ENCODE assay signal across 34 cellular contexts in the genomic region with DNA sequence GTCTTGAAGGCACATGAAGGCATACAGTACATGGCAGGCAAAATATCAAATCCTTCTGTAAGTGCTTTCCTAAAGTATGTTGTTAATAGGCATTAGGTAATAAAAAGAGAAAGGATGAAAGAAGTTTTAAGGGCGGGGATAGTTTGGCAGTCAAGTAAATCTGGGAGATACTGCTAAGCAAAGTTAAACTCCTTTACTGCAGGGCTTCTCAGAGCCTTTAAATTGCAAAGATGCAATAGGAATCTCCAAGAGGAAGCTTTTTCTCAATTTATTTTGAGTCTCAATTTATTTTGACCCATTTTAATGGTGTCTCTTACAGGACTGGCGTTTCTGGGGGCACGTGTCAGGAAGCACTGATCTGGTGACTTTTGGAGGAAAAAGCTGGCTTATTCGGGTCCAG.
"Had no signal": no experiment of that assay in that cellular context is flagged by ENCODE, and none has a peak within 500 bp of the region (broad histone marks: within the 10 kb centered on the region; RNA-seq: fewer than 3 reads in every experiment).

No MANE protein-coding gene starts in this region.

- H3K27ac Mint-ChIP-seq: activated CD4-positive, alpha-beta memory T cell treated with anti-CD3 and anti-CD28 coated beads for 36 hours; activated CD4-positive, alpha-beta T cell treated with anti-CD3 and anti-CD28 coated beads for 36 hours; activated CD4-positive, alpha-beta T cell treated with anti-CD3 and anti-CD28 coated beads, Interleukin-2, amount 10 ng/mL, durations not matched to agents 7 days and 5 days; activated CD8-positive, alpha-beta memory T cell treated with anti-CD3 and anti-CD28 coated beads, Interleukin-2, amount 10 ng/mL, durations not matched to agents 7 days and 5 days; activated CD8-positive, alpha-beta T cell treated with anti-CD3 and anti-CD28 coated beads for 36 hours; activated naive CD4-positive, alpha-beta T cell treated with anti-CD3 and anti-CD28 coated beads, Interleukin-2, amount 50 U/mL, for 72 hours; activated naive CD8-positive, alpha-beta T cell treated with anti-CD3 and anti-CD28 coated beads for 36 hours; activated T-cell treated with anti-CD3 and anti-CD28 coated beads, Interleukin-2, amount 50 U/mL, for 24 hours; activated T-helper 2 cell treated with anti-CD3 and anti-CD28 coated beads, Interferon-gamma antibody, Interleukin-2, Interleukin-4, amounts not matched to agents 10 μg/mL and 5 μg/mL and 100 μg/mL, durations not matched to agents 14 hours and 24 hours and 36 hours; T-helper 1 cell treated with Interleukin-12 subunit alpha and Interleukin-12 subunit beta and Interleukin-4 antibody, amounts not matched to agents 30 μg/mL and 1 μg/mL, for 36 hours; T-helper 2 cell treated with Interferon-gamma antibody and Interleukin-4, amounts not matched to agents 5 μg/mL and 100 μg/mL, for 36 hours had no signal

- FAIRE-seq: astrocyte, colon, TTC549 had no signal

- H3K4me3 Mint-ChIP-seq: activated CD4-positive, alpha-beta memory T cell treated with anti-CD3 and anti-CD28 coated beads for 36 hours; activated CD4-positive, alpha-beta T cell treated with anti-CD3 and anti-CD28 coated beads for 36 hours; activated CD4-positive, alpha-beta T cell treated with anti-CD3 and anti-CD28 coated beads, Interleukin-2, amount 10 ng/mL, durations not matched to agents 7 days and 5 days; activated CD8-positive, alpha-beta memory T cell treated with anti-CD3 and anti-CD28 coated beads, Interleukin-2, amount 10 ng/mL, durations not matched to agents 7 days and 5 days; activated CD8-positive, alpha-beta T cell treated with anti-CD3 and anti-CD28 coated beads for 36 hours; activated naive CD8-positive, alpha-beta T cell treated with anti-CD3 and anti-CD28 coated beads for 36 hours; activated T-cell treated with anti-CD3 and anti-CD28 coated beads, Interleukin-2, amount 50 U/mL, for 24 hours; T-helper 1 cell treated with Interleukin-12 subunit alpha and Interleukin-12 subunit beta and Interleukin-4 antibody, amounts not matched to agents 30 μg/mL and 1 μg/mL, for 36 hours; T-helper 2 cell treated with Interferon-gamma antibody and Interleukin-4, amounts not matched to agents 5 μg/mL and 100 μg/mL, for 36 hours had no signal

- DNase-seq: activated CD4-positive, alpha-beta memory T cell treated with anti-CD3 and anti-CD28 coated beads for 36 hours; activated CD4-positive, alpha-beta T cell treated with anti-CD3 and anti-CD28 coated beads for 1 hour; activated CD4-positive, alpha-beta T cell treated with anti-CD3 and anti-CD28 coated beads for 36 hours; activated CD4-positive, alpha-beta T cell treated with anti-CD3 and anti-CD28 coated beads for 48 hours; activated CD4-positive, alpha-beta T cell treated with anti-CD3 and anti-CD28 coated beads, Interleukin-2, amount 10 ng/mL, durations not matched to agents 7 days and 5 days; activated CD4-positive, CD25-positive, alpha-beta regulatory T cell; activated CD8-positive, alpha-beta memory T cell treated with anti-CD3 and anti-CD28 coated beads, Interleukin-2, amount 10 ng/mL, durations not matched to agents 7 days and 5 days; activated CD8-positive, alpha-beta memory T cell treated with anti-CD3 and anti-CD28 coated beads, Interleukin-2, amount 50 U/mL, for 48 hours; activated CD8-positive, alpha-beta T cell treated with anti-CD3 and anti-CD28 coated beads for 36 hours; activated effector memory CD4-positive, alpha-beta T cell treated with Interleukin-2 at 50 U/mL for 16 hours; activated gamma-delta T cell; activated naive CD4-positive, alpha-beta T cell treated with anti-CD3 and anti-CD28 coated beads, Interleukin-2, amount 50 U/mL, for 16 hours; activated naive CD4-positive, alpha-beta T cell treated with Interleukin-2 at 50 U/mL for 16 hours; activated naive CD8-positive, alpha-beta T cell treated with anti-CD3 and anti-CD28 coated beads for 36 hours; activated T-cell treated with anti-CD3 and anti-CD28 coated beads, Interleukin-2, amount 50 U/mL, for 24 hours; activated T-cell treated with anti-CD3 and anti-CD28 coated beads, Interleukin-2, amount 50 U/mL, for 48 hours; adrenal gland; amniotic stem cell; aorta; body of pancreas; brain microvascular endothelial cell; central memory CD4-positive, alpha-beta T cell; T-helper 1 cell; T-helper 2 cell; T-helper 9 cell had no signal

- H3K9me3 ChIP-seq: adrenal gland, body of pancreas, breast epithelium had no signal

- H3K9me3 Mint-ChIP-seq: activated CD4-positive, alpha-beta memory T cell treated with anti-CD3 and anti-CD28 coated beads for 36 hours; activated CD4-positive, alpha-beta T cell treated with anti-CD3 and anti-CD28 coated beads, Interleukin-2, amount 10 ng/mL, durations not matched to agents 7 days and 5 days; activated CD8-positive, alpha-beta T cell treated with anti-CD3 and anti-CD28 coated beads for 36 hours; activated naive CD4-positive, alpha-beta T cell treated with anti-CD3 and anti-CD28 coated beads, Interleukin-2, amount 50 U/mL, for 72 hours; activated naive CD8-positive, alpha-beta T cell treated with anti-CD3 and anti-CD28 coated beads for 36 hours; activated T-cell treated with anti-CD3 and anti-CD28 coated beads, Interleukin-2, amount 50 U/mL, for 24 hours; activated T-helper 2 cell treated with anti-CD3 and anti-CD28 coated beads, Interferon-gamma antibody, Interleukin-2, Interleukin-4, amounts not matched to agents 10 μg/mL and 5 μg/mL and 100 μg/mL, durations not matched to agents 14 hours and 24 hours and 36 hours; T-helper 1 cell treated with Interleukin-12 subunit alpha and Interleukin-12 subunit beta and Interleukin-4 antibody, amounts not matched to agents 30 μg/mL and 1 μg/mL, for 36 hours; T-helper 2 cell treated with Interferon-gamma antibody and Interleukin-4, amounts not matched to agents 5 μg/mL and 100 μg/mL, for 36 hours had no signal

- H3K27ac ChIP-seq: adrenal gland, body of pancreas, brain microvascular endothelial cell, breast epithelium had no signal

- H3K27me3 ChIP-seq: adrenal gland, body of pancreas, brain microvascular endothelial cell, breast epithelium had no signal

- H3K4me1 Mint-ChIP-seq: activated CD4-positive, alpha-beta T cell treated with anti-CD3 and anti-CD28 coated beads for 36 hours; activated CD4-positive, alpha-beta T cell treated with anti-CD3 and anti-CD28 coated beads, Interleukin-2, amount 10 ng/mL, durations not matched to agents 7 days and 5 days; activated CD8-positive, alpha-beta memory T cell treated with anti-CD3 and anti-CD28 coated beads, Interleukin-2, amount 10 ng/mL, durations not matched to agents 7 days and 5 days; activated naive CD8-positive, alpha-beta T cell treated with anti-CD3 and anti-CD28 coated beads for 36 hours had no signal

- H3K36me3 ChIP-seq: adrenal gland, brain microvascular endothelial cell, breast epithelium had no signal

- H3K36me3 Mint-ChIP-seq: activated CD4-positive, alpha-beta memory T cell treated with anti-CD3 and anti-CD28 coated beads for 36 hours; activated CD8-positive, alpha-beta memory T cell treated with anti-CD3 and anti-CD28 coated beads, Interleukin-2, amount 10 ng/mL, durations not matched to agents 7 days and 5 days; activated naive CD4-positive, alpha-beta T cell treated with anti-CD3 and anti-CD28 coated beads, Interleukin-2, amount 50 U/mL, for 72 hours; activated naive CD8-positive, alpha-beta T cell treated with anti-CD3 and anti-CD28 coated beads for 36 hours had no signal

- ATAC-seq: activated CD4-positive, alpha-beta T cell treated with anti-CD3 and anti-CD28 coated beads for 36 hours; activated CD4-positive, CD25-positive, alpha-beta regulatory T cell treated with anti-CD3 and anti-CD28 coated beads, Interleukin-2, amount 50 U/mL, for 24 hours; activated CD8-positive, alpha-beta memory T cell treated with anti-CD3 and anti-CD28 coated beads, Interleukin-2, amount 10 ng/mL, durations not matched to agents 7 days and 5 days; activated CD8-positive, alpha-beta T cell treated with anti-CD3 and anti-CD28 coated beads for 36 hours; activated naive CD4-positive, alpha-beta T cell treated with anti-CD3 and anti-CD28 coated beads, Interleukin-2, amount 50 U/mL, for 72 hours; body of pancreas had no signal

- H3K4me1 ChIP-seq: adrenal gland, breast epithelium had no signal

- H3K27me3 Mint-ChIP-seq: activated CD4-positive, alpha-beta memory T cell treated with anti-CD3 and anti-CD28 coated beads for 36 hours; activated CD4-positive, alpha-beta T cell treated with anti-CD3 and anti-CD28 coated beads for 36 hours; activated CD8-positive, alpha-beta T cell treated with anti-CD3 and anti-CD28 coated beads for 36 hours had no signal

- H3K4me3 ChIP-seq: adrenal gland, body of pancreas, breast epithelium had no signal
